ENCODE assay signal across 8 cellular contexts in the genomic region with DNA sequence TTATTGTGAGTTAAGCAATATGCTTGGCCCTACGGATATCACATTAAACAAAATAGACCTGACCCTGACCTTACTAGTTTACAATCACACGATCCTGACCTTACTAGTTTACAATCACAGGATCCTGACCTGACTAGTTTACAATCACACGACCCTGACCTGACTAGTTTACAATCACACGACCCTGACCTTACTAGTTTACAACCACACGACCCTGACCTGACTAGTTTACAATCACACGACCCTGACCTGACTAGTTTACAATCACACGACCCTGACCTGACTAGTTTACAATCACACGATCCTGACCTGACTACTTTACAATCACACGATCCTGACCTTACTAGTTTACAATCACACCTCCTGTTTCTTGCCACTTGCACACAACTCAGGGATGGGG.
A peak's percentile ranks its signal among the peaks of the same experiment; 100 is the strongest.
DNase-seq lines count a peak whose midpoint lies in the region; ATAC-seq, FAIRE-seq and TF ChIP-seq lines count a peak whose summit lies in the region.
"Not testable (repeated sequence)": the region's sequence is repeated elsewhere in the genome, so short reads cannot be mapped to it uniquely, and the experiment has no call there.

No MANE protein-coding gene starts in this region.

- H3K9me1 ChIP-seq in endothelial cell of umbilical vein (replicated peaks; ENCODE audit: control insufficient read depth, extremely low read depth, insufficient read depth, low read length) = not testable (repeated sequence)

- not testable (repeated sequence) for H3K4me1 ChIP-seq in A549; endothelial cell of umbilical vein (ENCODE audit: control insufficient read depth, extremely low read depth, insufficient read depth, low read length); hepatocyte (ENCODE audit: insufficient read depth); prostate gland (replicated peaks)
- H3K4me1 ChIP-seq in astrocyte (ENCODE audit: insufficient read depth, low read length) = peaks cover 13% of the 10 kb centered on the region

- H3K4me3 ChIP-seq in A549; NB4 (ENCODE audit: low read depth, low read length); astrocyte (ENCODE audit: insufficient read depth, low read depth, low read length); endothelial cell of umbilical vein (replicated peaks in 1 of 3; ENCODE audit: insufficient read depth in 1 of 3, low read depth in 1 of 3, low read length in 3 of 3); hepatocyte; prostate gland: not testable (repeated sequence)

- not testable (repeated sequence) for H3K27me3 ChIP-seq in astrocyte (ENCODE audit: insufficient read depth, low read length); endothelial cell of umbilical vein (ENCODE audit: control insufficient read depth in 2 of 2, insufficient read depth in 2 of 2, low read length in 2 of 2); hepatocyte; prostate gland (replicated peaks; ENCODE audit: insufficient read depth)

- H3K4me1 Mint-ChIP-seq in astrocyte (ENCODE audit: low read depth, unreplicated experiment) = not testable (repeated sequence)

- not testable (repeated sequence) for H3K79me2 ChIP-seq in astrocyte (ENCODE audit: insufficient read depth, low read length); endothelial cell of umbilical vein (ENCODE audit: control insufficient read depth, insufficient read depth, low read length); hepatocyte

- not testable (repeated sequence) for H3K27ac Mint-ChIP-seq in astrocyte (ENCODE audit: unreplicated experiment)

- not testable (repeated sequence) for H3K4me3 Mint-ChIP-seq in astrocyte (ENCODE audit: unreplicated experiment)

- intact Hi-C loops in endothelial cell of umbilical vein (cut with micrococcal nuclease); prostate gland (cut with DNase I): not testable (repeated sequence)

- BruUV-seq in endothelial cell of umbilical vein (replicated peaks; lab: Mats Ljungman, UMichigan) = not testable (repeated sequence)

- DNase-seq in A549 (ENCODE audit: low read depth in 1 of 2, low spot score in 1 of 2) (peak in 1 of 2 experiments; percentile 12), NB4 (ENCODE audit: low read depth) (peak; percentile 23), endothelial cell of umbilical vein (ENCODE audit: low read depth, low spot score) (peak; percentile 41), hepatocyte (ENCODE audit: low spot score) (peak; percentile 59), lung microvascular endothelial cell (ENCODE audit: low read depth in 2 of 2) (peak; percentile 18 to 24), prostate gland (ENCODE audit: low spot score) (peak; percentile 20)
- not testable (repeated sequence) for DNase-seq in GM18507 (ENCODE audit: extremely low spot score, insufficient read length, low read depth); astrocyte (ENCODE audit: low read depth)

- peak in 1 of 2 experiments; percentile 47; a peak in 1 of 6 replicates for ATAC-seq in A549

- not testable (repeated sequence) for TF ChIP-seq RAD21 in A549 (conservative IDR thresholded peaks at IDR 0.05 in 1 of 2, IDR thresholded peaks at IDR 0.05 in 1 of 2)

- not testable (repeated sequence) for TF ChIP-seq EP300 in A549 (IDR thresholded peaks at IDR 0.05)

- H3K9ac ChIP-seq in astrocyte (ENCODE audit: low read length); endothelial cell of umbilical vein (replicated peaks; ENCODE audit: extremely low read depth, insufficient read depth, low read length): not testable (repeated sequence)

- not testable (repeated sequence) for H3K9me3 ChIP-seq in A549; astrocyte (ENCODE audit: insufficient read depth, low read depth, low read length); endothelial cell of umbilical vein (replicated peaks; ENCODE audit: control insufficient read depth, insufficient read depth, low read length); hepatocyte (ENCODE audit: low read depth); prostate gland

- 17% methylated on average over 9 of the region's 9 CpGs for WGBS in A549 (ENCODE audit: missing lambda C conversion rate)
- WGBS in hepatocyte (ENCODE audit: low lambda C conversion rate, missing lambda C conversion rate) = 92% methylated on average over 9 of the region's 9 CpGs
- WGBS in prostate gland = 84% methylated on average over 9 of the region's 9 CpGs

- H3K36me3 Mint-ChIP-seq in astrocyte (ENCODE audit: low read depth, unreplicated experiment) = not testable (repeated sequence)

- H3K27ac ChIP-seq in A549; astrocyte (ENCODE audit: low read depth, low read length); endothelial cell of umbilical vein (ENCODE audit: insufficient read depth, low read depth, low read length); hepatocyte; prostate gland: not testable (repeated sequence)

- not testable (repeated sequence) for H3K4me2 ChIP-seq in A549; astrocyte (ENCODE audit: low read length); endothelial cell of umbilical vein (ENCODE audit: insufficient read depth, low read length); hepatocyte

- not testable (repeated sequence) for TF ChIP-seq POLR2A in A549 (IDR thresholded peaks at IDR 0.05; ENCODE audit: low read length); NB4 (IDR thresholded peaks at IDR 0.05; ENCODE audit: extremely low read depth, insufficient read length); endothelial cell of umbilical vein (IDR thresholded peaks at IDR 0.05; ENCODE audit: low read depth, low read length); prostate gland (IDR thresholded peaks at IDR 0.05)

- dilution Hi-C loops in endothelial cell of umbilical vein (cut with MboI; ENCODE audit: extremely low pct_ligation_motif_present, low sequenced_read_pairs) = not testable (repeated sequence)

- peaks cover 17% of the 10 kb centered on the region for H3K27me3 Mint-ChIP-seq in astrocyte (ENCODE audit: low read depth, unreplicated experiment)

- not testable (repeated sequence) for H2AFZ ChIP-seq in astrocyte (ENCODE audit: low read depth, low read length); endothelial cell of umbilical vein (ENCODE audit: low read depth, low read length); hepatocyte

- H3K36me3 ChIP-seq in astrocyte (ENCODE audit: insufficient read depth, low read length); endothelial cell of umbilical vein (ENCODE audit: control insufficient read depth in 2 of 2, extremely low read depth in 1 of 2, insufficient read depth in 2 of 2, low read length in 2 of 2); hepatocyte (replicated peaks; ENCODE audit: insufficient read depth, low read depth); prostate gland: not testable (repeated sequence)

- CTCF ChIA-PET in A549 (lab: Yijun Ruan, JAX) = interaction anchor here (0.8 to 1.3 kb wide), 2 partner anchors 28 to 198 kb away, joined by 3 read pairs; no protein-coding TSS in a partner anchor
- CTCF ChIA-PET in endothelial cell of umbilical vein (lab: Charles Lee) = not testable (repeated sequence)

- TF ChIP-seq CTCF in A549 (IDR thresholded peaks at IDR 0.05); NB4 (IDR thresholded peaks at IDR 0.05; ENCODE audit: low read depth, low read length); astrocyte (IDR thresholded peaks at IDR 0.05; ENCODE audit: insufficient read depth, low read depth, low read length); endothelial cell of umbilical vein (IDR thresholded peaks at IDR 0.05; ENCODE audit: extremely low read depth in 1 of 2, insufficient read depth in 1 of 2, low read depth in 1 of 2, low read length in 2 of 2); hepatocyte (IDR thresholded peaks at IDR 0.05; ENCODE audit: poor library complexity); prostate gland (IDR thresholded peaks at IDR 0.05): not testable (repeated sequence)

- FAIRE-seq in A549 (lab: Jason Lieb, UNC) = peak; percentile 93
- peak; percentile 74 for FAIRE-seq in GM18507 (lab: Jason Lieb, UNC)
- FAIRE-seq in astrocyte (lab: Jason Lieb, UNC) = peak; percentile 99
- peak; percentile 93 for FAIRE-seq in endothelial cell of umbilical vein (lab: Jason Lieb, UNC)

- not testable (repeated sequence) for H3K9me3 Mint-ChIP-seq in astrocyte (ENCODE audit: unreplicated experiment)

- H4K20me1 ChIP-seq in astrocyte (ENCODE audit: insufficient read depth, low read length); endothelial cell of umbilical vein (replicated peaks; ENCODE audit: control insufficient read depth, extremely low read depth, insufficient read depth, low read length); hepatocyte (ENCODE audit: insufficient read depth, poor library complexity, severe bottlenecking): not testable (repeated sequence)

- H3K9me2 ChIP-seq in hepatocyte (replicated peaks; ENCODE audit: insufficient read depth) = not testable (repeated sequence)

- POLR2A ChIA-PET in A549 (lab: Yijun Ruan, JAX); endothelial cell of umbilical vein (lab: Charles Lee): not testable (repeated sequence)
